2 cellular contexts compared by ENCODE assay signal in genomic region chr2:117944816-117945215, GRCh38.
TF ChIP-seq lines count a peak whose summit lies in the region.

No MANE protein-coding gene starts in this region.

TF ChIP-seq in HepG2, 621 proteins besides CTCF, POLR2A, EP300 and RAD21 (continued from another document):
- TF ChIP-seq ZBTB40 (IDR thresholded peaks at IDR 0.05): no peak
- TF ChIP-seq ZBTB40 (CRISPR knock-in tag; IDR thresholded peaks at IDR 0.05): peak; percentile 92
- no peak for TF ChIP-seq ZBTB25 (CRISPR knock-in tag; IDR thresholded peaks at IDR 0.05)
- TF ChIP-seq ARID3A (IDR thresholded peaks at IDR 0.05; ENCODE audit: low read depth, low read length): no peak
- TF ChIP-seq ELF4 (CRISPR knock-in tag; IDR thresholded peaks at IDR 0.05; ENCODE audit: borderline replicate concordance): no peak
- no peak for TF ChIP-seq ZFP82 (CRISPR knock-in tag; IDR thresholded peaks at IDR 0.05; ENCODE audit: borderline replicate concordance)
TF ChIP-seq in HepG2: peak in this region for 1.

TF ChIP-seq in K562, 482 proteins besides CTCF, POLR2A, EP300 and RAD21 (continued from another document):
- peak; percentile 81 for TF ChIP-seq ZBTB40 (IDR thresholded peaks at IDR 0.05)
- TF ChIP-seq ZBTB40 (CRISPR knock-in tag; IDR thresholded peaks at IDR 0.05): peak; percentile 45; the same call in 1 of the 2 replicates
- TF ChIP-seq THAP7 (CRISPR knock-in tag; IDR thresholded peaks at IDR 0.05): no peak
- TF ChIP-seq ZNF639 (CRISPR knock-in tag; conservative IDR thresholded peaks at IDR 0.05 in 1 of 2, IDR thresholded peaks at IDR 0.05 in 1 of 2): no peak
- no peak for TF ChIP-seq GTF3C2 (IDR thresholded peaks at IDR 0.05; ENCODE audit: borderline replicate concordance, extremely low read depth, insufficient read length)
